In the genomic region with DNA sequence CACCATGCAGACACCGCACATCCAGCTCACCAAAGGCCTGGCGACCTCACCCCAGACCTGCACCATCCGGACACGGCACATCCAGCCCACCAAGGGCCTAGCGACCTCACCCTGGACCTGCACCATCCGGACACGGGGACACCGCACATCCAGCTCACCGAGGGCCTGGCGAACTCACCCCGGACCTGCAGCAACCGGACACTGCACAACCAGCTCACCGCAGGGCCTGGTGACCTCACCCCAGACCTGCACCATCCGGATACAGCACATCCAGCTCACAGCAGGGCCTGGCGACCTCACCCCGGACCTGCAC, we compare ENCODE assay signal across 11 cellular contexts. TPM values are rescaled to one million over a fixed set of nuclear protein-coding genes. Genes with fewer than 3 reads are reported as not detected.
DNase-seq lines count a peak whose midpoint lies in the region; ATAC-seq, FAIRE-seq and TF ChIP-seq lines count a peak whose summit lies in the region.
"Not testable (repeated sequence)": the region's sequence is repeated elsewhere in the genome, so short reads cannot be mapped to it uniquely, and the experiment has no call there.
"Had no signal": no experiment of that assay in that cellular context is flagged by ENCODE, and none has a peak within 500 bp of the region (broad histone marks: within the 10 kb centered on the region; RNA-seq: fewer than 3 reads in every experiment).

No MANE protein-coding gene starts in this region.

- DNase-seq in Karpas-422 (peak; percentile 2), activated gamma-delta T cell treated with Interleukin-2 at 50 U/mL for 16 hours (peak; percentile 1), endodermal cell (peak; percentile 29), kidney (peak; percentile 65), osteoblast (ENCODE audit: insufficient read length, low spot score, missing footprints) (peak; percentile 15), aorta (peak; percentile 33 to 39)
- peak; percentile 14 for DNase-seq in activated CD4-positive, CD25-positive, alpha-beta regulatory T cell treated with anti-CD3 and anti-CD28 coated beads, Interleukin-2, amount 50 U/mL, for 72 hours

- not testable (repeated sequence) for H4K20me1 ChIP-seq in Karpas-422 (ENCODE audit: insufficient read depth, low read depth, low read length); osteoblast (ENCODE audit: insufficient read depth, low read length)

- not testable (repeated sequence) for H3K27me3 Mint-ChIP-seq in endodermal cell (ENCODE audit: insufficient read depth)

- H3K79me2 ChIP-seq in Karpas-422 (ENCODE audit: low read length) = peaks cover 13% of the 10 kb centered on the region; the same call in 1 of the 2 replicates
- not testable (repeated sequence) for H3K79me2 ChIP-seq in osteoblast (ENCODE audit: insufficient read depth, low read length)

- H3K9me3 Mint-ChIP-seq in endodermal cell = not testable (repeated sequence)

- not testable (repeated sequence) for ATAC-seq in aorta (ENCODE audit: low FRiP score)

- not testable (repeated sequence) for TF ChIP-seq CTCF in endodermal cell (conservative IDR thresholded peaks at IDR 0.05); kidney (IDR thresholded peaks at IDR 0.05; ENCODE audit: borderline replicate concordance, extremely low read depth, insufficient read depth); osteoblast (IDR thresholded peaks at IDR 0.05; ENCODE audit: extremely low read depth, low read depth, low read length)

- not testable (repeated sequence) for H3K9me2 ChIP-seq in Karpas-422 (replicated peaks; ENCODE audit: insufficient read depth, low read length)

- not testable (repeated sequence) for H2AFZ ChIP-seq in Karpas-422 (ENCODE audit: low read length); osteoblast (ENCODE audit: low read length)

- H3K9ac ChIP-seq in Karpas-422 (ENCODE audit: low read length); endodermal cell (ENCODE audit: extremely low read depth, low read length, poor library complexity, severe bottlenecking); kidney (ENCODE audit: low read length in 2 of 2): not testable (repeated sequence)

- not testable (repeated sequence) for H3K4me3 ChIP-seq in Karpas-422 (ENCODE audit: low read length); endodermal cell (ENCODE audit: low read length); kidney (ENCODE audit: low read length in 2 of 2); osteoblast (ENCODE audit: insufficient read depth, low read length); aorta (ENCODE audit: low read length in 2 of 2)

- not testable (repeated sequence) for H3K36me3 ChIP-seq in Karpas-422 (ENCODE audit: insufficient read depth, low read length); endodermal cell (ENCODE audit: control insufficient read depth, insufficient read depth, low read length); kidney (ENCODE audit: control insufficient read depth in 1 of 2, insufficient read depth in 2 of 2, low read length in 2 of 2); osteoblast (ENCODE audit: insufficient read depth, low read length); aorta (ENCODE audit: control insufficient read depth in 1 of 2, insufficient read depth in 2 of 2, low read length in 1 of 2)

- not testable (repeated sequence) for H3K27ac ChIP-seq in Karpas-422 (ENCODE audit: low read length); endodermal cell (ENCODE audit: low read depth, low read length); kidney (ENCODE audit: low read depth in 2 of 2, low read length in 2 of 2); osteoblast (ENCODE audit: low read depth, low read length); aorta (ENCODE audit: low read depth in 1 of 2, low read length in 2 of 2)

- not testable (repeated sequence) for H3K4me3 Mint-ChIP-seq in endodermal cell

- H3K27ac Mint-ChIP-seq in endodermal cell = peak overlapping the region; percentile 35

- not testable (repeated sequence) for H3K4me1 ChIP-seq in Karpas-422 (ENCODE audit: low read length); endodermal cell (ENCODE audit: control insufficient read depth, insufficient read depth, low read length); kidney (ENCODE audit: control insufficient read depth in 1 of 2, insufficient read depth in 1 of 2, low read depth in 1 of 2, low read length in 2 of 2); osteoblast (ENCODE audit: insufficient read depth, low read length); aorta (ENCODE audit: control insufficient read depth in 1 of 2, insufficient read depth in 2 of 2, low read length in 2 of 2)

- not testable (repeated sequence) for H3K9me3 ChIP-seq in Karpas-422 (ENCODE audit: low read length); endodermal cell (ENCODE audit: control insufficient read depth, low read length); kidney (ENCODE audit: control insufficient read depth in 1 of 2, low read length in 2 of 2); osteoblast (ENCODE audit: low read depth, low read length); aorta (ENCODE audit: control insufficient read depth, low read length)

- not testable (repeated sequence) for FAIRE-seq in kidney (lab: Jason Lieb, UNC)

- H3K4me1 Mint-ChIP-seq in endodermal cell = not testable (repeated sequence)

- H3K27me3 ChIP-seq in Karpas-422 (ENCODE audit: low read length); endodermal cell (ENCODE audit: control insufficient read depth, insufficient read depth, low read length, poor library complexity, severe bottlenecking); osteoblast (ENCODE audit: insufficient read depth, low read length); aorta (ENCODE audit: control insufficient read depth in 1 of 2, insufficient read depth in 2 of 2, low read length in 1 of 2): not testable (repeated sequence)

- not testable (repeated sequence) for H3K4me2 ChIP-seq in Karpas-422 (ENCODE audit: low read depth, low read length, poor library complexity, severe bottlenecking); osteoblast (ENCODE audit: insufficient read depth, low read length)

- intact Hi-C loops in kidney (cut with DNase I); aorta (cut with DNase I): not testable (repeated sequence)

- not testable (repeated sequence) for H3K36me3 Mint-ChIP-seq in endodermal cell (ENCODE audit: low read depth)

- 80 to 89% methylated on average over 2 to 16 of the region's 16 CpGs for WGBS in endodermal cell (ENCODE audit: insufficient coverage in 1 of 2, insufficient read length in 1 of 2), 2 experiments
- WGBS in aorta, 2 donors = 87% methylated on average over 16 of the region's 16 CpGs

RNA-seq across cellular contexts. Expression of a gene that starts 11.2 kb away (rescaled TPM):
- total RNA-seq in Karpas-422 (2014; rRNA removed; shearing (Covaris generic); ENCODE audit: low replicate concordance) = 2.2 and 3.3 TPM in 2 replicates
- total RNA-seq in endodermal cell (1 to 10 TPM; 7.1 to 9.8 TPM), kidney (0.91 TPM), osteoblast (not detected in 2 replicates), aorta (not detected)
- polyA plus RNA-seq in endodermal cell (2013, experiment 1 of 2) = 3.0 TPM
- polyA plus RNA-seq in endodermal cell (2013, experiment 2 of 2) = 2.3 TPM
- polyA plus RNA-seq in kidney (ENCODE audit: insufficient read depth, low read depth, low replicate concordance) (not detected), aorta (not detected)
- polyA plus RNA-seq: CD4-positive, CD25-positive, alpha-beta regulatory T cell had no signal

RNA-seq across cellular contexts. Expression of a gene that starts 58.5 kb away (rescaled TPM):
- not detected in 2 replicates for total RNA-seq in Karpas-422 (2014; rRNA removed; shearing (Covaris generic); ENCODE audit: low replicate concordance)
- not detected for total RNA-seq in endodermal cell
- not detected for polyA plus RNA-seq in endodermal cell (2013, experiment 1 of 2)
- not detected for polyA plus RNA-seq in endodermal cell (2013, experiment 2 of 2)
- total RNA-seq in kidney = not detected
- polyA plus RNA-seq in kidney (ENCODE audit: insufficient read depth, low read depth, low replicate concordance) = 1.5 TPM
- not detected in 2 replicates for total RNA-seq in osteoblast
- total RNA-seq in aorta = not detected
- polyA plus RNA-seq in aorta = not detected
- total RNA-seq: A172; CD4-positive, CD25-positive, alpha-beta regulatory T cell; HFFc6; HT1080 had no signal
- polyA plus RNA-seq: CD4-positive, CD25-positive, alpha-beta regulatory T cell had no signal

Comparison
In these comparisons a context has a peak if more than half of its experiments do, and no peak if none do; other contexts are left out.
1. DNase-seq: peak in every context shown above with its lines; median percentile 65 in kidney; 36 in aorta; 29 in endodermal cell; 15 in osteoblast; 14 in activated CD4-positive, CD25-positive, alpha-beta regulatory T cell treated with anti-CD3 and anti-CD28 coated beads, Interleukin-2, amount 50 U/mL, for 72 hours; 2 in Karpas-422; 1 in activated gamma-delta T cell treated with Interleukin-2 at 50 U/mL for 16 hours.